2 cellular contexts compared by ENCODE assay signal in the genomic region with DNA sequence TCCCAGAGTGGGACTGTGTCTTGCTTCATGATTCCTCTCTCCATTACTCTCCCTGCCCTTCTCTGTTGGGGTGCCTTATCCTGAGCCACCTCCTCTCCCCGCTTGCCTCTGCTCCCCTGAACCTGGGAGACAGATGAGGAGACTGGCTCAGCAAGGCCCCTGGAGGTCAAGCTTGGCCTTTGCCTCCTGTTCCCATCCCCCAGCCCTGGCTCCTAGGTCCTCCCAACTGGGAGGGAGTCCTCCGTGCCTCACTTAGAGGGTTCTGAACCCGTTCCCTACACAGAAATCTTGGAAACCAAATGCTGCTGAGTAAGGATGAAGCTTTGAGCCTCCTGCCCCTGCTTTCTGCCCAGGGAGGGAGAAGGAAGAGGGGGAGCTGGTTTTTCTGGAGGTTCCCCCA.
TF ChIP-seq lines count a peak whose summit lies in the region.

No MANE protein-coding gene starts in this region.

TF ChIP-seq in K562, 482 proteins besides CTCF, POLR2A, EP300 and RAD21:
- TF ChIP-seq HDAC6 (IDR thresholded peaks at IDR 0.05; ENCODE audit: low read depth, low read length) (no peak), POLR2B (IDR thresholded peaks at IDR 0.05; ENCODE audit: low read depth, partially characterized antibody) (peak; percentile 7), ZNF263 (CRISPR knock-in tag; IDR thresholded peaks at IDR 0.05; ENCODE audit: borderline replicate concordance) (peak; percentile 82), ZNF212 (CRISPR knock-in tag; IDR thresholded peaks at IDR 0.05) (no peak)
- TF ChIP-seq, protein P1, sequence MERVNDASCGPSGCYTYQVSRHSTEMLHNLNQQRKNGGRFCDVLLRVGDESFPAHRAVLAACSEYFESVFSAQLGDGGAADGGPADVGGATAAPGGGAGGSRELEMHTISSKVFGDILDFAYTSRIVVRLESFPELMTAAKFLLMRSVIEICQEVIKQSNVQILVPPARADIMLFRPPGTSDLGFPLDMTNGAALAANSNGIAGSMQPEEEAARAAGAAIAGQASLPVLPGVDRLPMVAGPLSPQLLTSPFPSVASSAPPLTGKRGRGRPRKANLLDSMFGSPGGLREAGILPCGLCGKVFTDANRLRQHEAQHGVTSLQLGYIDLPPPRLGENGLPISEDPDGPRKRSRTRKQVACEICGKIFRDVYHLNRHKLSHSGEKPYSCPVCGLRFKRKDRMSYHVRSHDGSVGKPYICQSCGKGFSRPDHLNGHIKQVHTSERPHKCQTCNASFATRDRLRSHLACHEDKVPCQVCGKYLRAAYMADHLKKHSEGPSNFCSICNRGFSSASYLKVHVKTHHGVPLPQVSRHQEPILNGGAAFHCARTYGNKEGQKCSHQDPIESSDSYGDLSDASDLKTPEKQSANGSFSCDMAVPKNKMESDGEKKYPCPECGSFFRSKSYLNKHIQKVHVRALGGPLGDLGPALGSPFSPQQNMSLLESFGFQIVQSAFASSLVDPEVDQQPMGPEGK (CRISPR knock-in tag; IDR thresholded peaks at IDR 0.05; ENCODE audit: borderline replicate concordance): no peak
TF ChIP-seq in K562: peak in this region for 2.

TF ChIP-seq in SK-N-SH, 30 proteins besides CTCF, POLR2A, EP300 and RAD21:
- no peak for TF ChIP-seq GABPA (IDR thresholded peaks at IDR 0.05; ENCODE audit: low read depth)
- TF ChIP-seq FOXJ3 (CRISPR knock-in tag; IDR thresholded peaks at IDR 0.05): no peak
- TF ChIP-seq, protein P2, sequence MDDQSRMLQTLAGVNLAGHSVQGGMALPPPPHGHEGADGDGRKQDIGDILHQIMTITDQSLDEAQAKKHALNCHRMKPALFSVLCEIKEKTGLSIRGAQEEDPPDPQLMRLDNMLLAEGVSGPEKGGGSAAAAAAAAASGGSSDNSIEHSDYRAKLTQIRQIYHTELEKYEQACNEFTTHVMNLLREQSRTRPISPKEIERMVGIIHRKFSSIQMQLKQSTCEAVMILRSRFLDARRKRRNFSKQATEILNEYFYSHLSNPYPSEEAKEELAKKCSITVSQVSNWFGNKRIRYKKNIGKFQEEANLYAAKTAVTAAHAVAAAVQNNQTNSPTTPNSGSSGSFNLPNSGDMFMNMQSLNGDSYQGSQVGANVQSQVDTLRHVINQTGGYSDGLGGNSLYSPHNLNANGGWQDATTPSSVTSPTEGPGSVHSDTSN (IDR thresholded peaks at IDR 0.05): no peak
- TF ChIP-seq JUND (IDR thresholded peaks at IDR 0.05): no peak
- no peak for TF ChIP-seq MEF2A (IDR thresholded peaks at IDR 0.05; ENCODE audit: borderline replicate concordance, low read depth)
- TF ChIP-seq, protein P3, sequence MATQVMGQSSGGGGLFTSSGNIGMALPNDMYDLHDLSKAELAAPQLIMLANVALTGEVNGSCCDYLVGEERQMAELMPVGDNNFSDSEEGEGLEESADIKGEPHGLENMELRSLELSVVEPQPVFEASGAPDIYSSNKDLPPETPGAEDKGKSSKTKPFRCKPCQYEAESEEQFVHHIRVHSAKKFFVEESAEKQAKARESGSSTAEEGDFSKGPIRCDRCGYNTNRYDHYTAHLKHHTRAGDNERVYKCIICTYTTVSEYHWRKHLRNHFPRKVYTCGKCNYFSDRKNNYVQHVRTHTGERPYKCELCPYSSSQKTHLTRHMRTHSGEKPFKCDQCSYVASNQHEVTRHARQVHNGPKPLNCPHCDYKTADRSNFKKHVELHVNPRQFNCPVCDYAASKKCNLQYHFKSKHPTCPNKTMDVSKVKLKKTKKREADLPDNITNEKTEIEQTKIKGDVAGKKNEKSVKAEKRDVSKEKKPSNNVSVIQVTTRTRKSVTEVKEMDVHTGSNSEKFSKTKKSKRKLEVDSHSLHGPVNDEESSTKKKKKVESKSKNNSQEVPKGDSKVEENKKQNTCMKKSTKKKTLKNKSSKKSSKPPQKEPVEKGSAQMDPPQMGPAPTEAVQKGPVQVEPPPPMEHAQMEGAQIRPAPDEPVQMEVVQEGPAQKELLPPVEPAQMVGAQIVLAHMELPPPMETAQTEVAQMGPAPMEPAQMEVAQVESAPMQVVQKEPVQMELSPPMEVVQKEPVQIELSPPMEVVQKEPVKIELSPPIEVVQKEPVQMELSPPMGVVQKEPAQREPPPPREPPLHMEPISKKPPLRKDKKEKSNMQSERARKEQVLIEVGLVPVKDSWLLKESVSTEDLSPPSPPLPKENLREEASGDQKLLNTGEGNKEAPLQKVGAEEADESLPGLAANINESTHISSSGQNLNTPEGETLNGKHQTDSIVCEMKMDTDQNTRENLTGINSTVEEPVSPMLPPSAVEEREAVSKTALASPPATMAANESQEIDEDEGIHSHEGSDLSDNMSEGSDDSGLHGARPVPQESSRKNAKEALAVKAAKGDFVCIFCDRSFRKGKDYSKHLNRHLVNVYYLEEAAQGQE (IDR thresholded peaks at IDR 0.05; ENCODE audit: low read depth, low read length): no peak
- TF ChIP-seq TCF12 (IDR thresholded peaks at IDR 0.05): no peak
- TF ChIP-seq ELF1 (IDR thresholded peaks at IDR 0.05): no peak
- no peak for TF ChIP-seq RFX5 (IDR thresholded peaks at IDR 0.05; ENCODE audit: low read length)
- TF ChIP-seq EZH2phosphoT487 (IDR thresholded peaks at IDR 0.05; ENCODE audit: borderline replicate concordance, low read depth): no peak
- TF ChIP-seq, protein P4, sequence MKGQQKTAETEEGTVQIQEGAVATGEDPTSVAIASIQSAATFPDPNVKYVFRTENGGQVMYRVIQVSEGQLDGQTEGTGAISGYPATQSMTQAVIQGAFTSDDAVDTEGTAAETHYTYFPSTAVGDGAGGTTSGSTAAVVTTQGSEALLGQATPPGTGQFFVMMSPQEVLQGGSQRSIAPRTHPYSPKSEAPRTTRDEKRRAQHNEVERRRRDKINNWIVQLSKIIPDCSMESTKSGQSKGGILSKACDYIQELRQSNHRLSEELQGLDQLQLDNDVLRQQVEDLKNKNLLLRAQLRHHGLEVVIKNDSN (IDR thresholded peaks at IDR 0.05; ENCODE audit: borderline replicate concordance, low read depth): no peak
